ENCODE assay signal across 1 cellular context in the genomic region with DNA sequence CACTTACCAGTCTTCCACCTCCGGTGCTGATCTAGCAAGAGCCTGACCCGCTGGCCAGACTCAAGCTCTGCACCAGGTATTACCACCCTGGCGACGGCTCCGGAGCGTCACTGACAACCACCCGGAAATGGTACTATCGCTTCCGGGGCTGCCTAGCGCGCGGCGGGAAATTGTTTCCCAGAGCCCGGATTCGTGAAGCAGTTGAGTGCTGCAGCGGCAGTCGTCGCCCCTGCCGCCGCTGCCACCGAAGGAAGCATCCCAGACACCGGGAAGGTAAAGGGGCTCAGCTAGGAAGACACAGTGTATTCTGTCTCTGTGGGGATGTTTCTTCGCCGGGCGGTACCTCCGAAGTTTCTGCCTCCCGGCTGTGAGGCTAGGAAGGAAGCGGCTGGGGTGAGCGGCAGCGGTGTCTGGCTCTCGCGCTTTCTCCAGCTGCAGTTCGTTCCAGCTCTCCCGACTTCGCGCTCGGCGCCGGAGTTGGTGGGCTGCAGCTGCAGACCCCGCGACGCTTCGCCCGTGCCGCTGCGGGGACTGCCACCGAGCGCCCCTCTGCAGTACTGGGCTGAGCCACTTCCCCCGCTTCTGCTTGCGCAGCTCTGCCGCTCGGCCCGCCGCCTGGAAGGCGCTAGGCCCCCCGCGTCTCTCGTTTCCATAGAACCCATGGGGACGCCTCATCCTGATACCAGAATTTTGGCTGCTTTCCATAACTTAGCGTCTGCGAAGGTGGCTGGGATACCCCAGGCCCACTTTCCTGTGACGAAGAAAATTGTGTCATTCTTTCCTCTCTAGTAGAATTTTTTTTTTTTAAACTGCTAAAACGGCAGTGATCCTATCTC.
TF ChIP-seq lines count a peak whose summit lies in the region.

A gene with protein sequence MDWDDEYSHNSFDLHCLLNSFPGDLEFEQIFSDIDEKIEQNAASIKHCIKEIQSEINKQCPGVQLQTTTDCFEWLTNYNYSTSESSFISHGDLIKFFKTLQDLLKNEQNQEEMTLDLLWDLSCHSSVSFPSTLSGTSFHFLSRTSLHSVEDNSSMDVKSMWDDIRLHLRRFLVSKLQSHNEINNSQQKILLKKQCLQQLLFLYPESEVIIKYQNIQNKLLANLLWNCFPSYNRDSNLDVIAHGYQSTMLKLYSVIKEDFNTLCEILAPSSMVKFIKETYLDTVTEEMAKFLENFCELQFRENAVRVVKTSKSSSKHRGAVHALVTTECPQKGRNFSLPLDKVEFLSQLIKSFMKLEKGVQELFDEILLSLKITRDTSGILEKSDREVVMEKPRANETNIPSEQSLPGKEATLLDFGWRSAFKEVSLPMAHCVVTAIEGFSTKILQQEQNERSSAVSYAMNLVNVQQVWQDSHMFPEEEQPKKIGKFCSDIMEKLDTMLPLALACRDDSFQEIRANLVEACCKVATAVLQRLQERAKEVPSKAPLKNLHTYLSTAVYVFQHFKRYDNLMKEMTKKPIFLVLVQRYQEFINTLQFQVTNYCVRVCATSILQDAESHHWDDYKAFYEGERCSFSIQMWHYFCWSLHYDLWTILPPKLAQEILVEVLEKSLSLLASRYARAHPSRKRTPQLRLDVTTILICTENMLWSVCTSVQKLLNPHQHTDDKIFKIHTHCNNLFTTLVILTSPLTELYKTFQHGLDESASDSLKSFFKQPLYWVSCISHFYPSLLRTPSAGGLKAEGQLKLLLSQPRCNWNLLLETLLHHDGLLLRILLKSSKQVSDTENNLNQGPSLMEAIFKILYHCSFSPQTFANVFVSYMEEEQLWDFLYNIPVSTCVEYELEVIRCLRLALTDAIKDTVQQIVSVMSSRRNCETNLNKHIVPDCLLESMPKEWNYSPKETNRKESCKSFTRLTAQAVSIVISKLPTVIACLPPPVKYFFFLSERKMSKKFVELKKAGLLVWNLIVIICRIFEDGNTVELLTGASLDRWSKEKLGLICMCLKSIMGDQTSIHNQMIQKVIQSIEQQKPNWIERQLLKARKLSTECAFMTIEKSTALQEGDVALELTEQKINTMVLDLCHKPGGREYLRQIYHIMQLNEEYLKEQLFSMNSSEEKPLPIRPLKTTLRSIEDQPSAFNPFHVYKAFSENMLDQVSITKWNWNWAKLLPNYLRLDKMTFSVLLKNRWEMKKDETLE (N-terminal part only) (minus strand): TSS at position 112 of the 836 bp plus-strand sequence. CDS start 81,478 bp downstream, outside the sequence.
SLF1 (plus strand) TSS at position 177 of the 836 bp plus-strand sequence. CDS start 10,142 bp downstream, outside the sequence.

TF ChIP-seq in HepG2, 621 proteins besides CTCF, POLR2A, EP300 and RAD21 (continued from another document and continues in another):
- no peak for TF ChIP-seq ZFYVE20 (CRISPR knock-in tag; IDR thresholded peaks at IDR 0.05; ENCODE audit: borderline replicate concordance, low read depth)
- TF ChIP-seq THAP11 (CRISPR knock-in tag; IDR thresholded peaks at IDR 0.05) = peak; percentile 88
- no peak for TF ChIP-seq MAFF (IDR thresholded peaks at IDR 0.05; ENCODE audit: low read depth, low read length)
- TF ChIP-seq GLI4 (CRISPR knock-in tag; IDR thresholded peaks at IDR 0.05; ENCODE audit: borderline replicate concordance) = no peak; the same call in 1 of the 2 replicates
- TF ChIP-seq ERF (CRISPR knock-in tag; IDR thresholded peaks at IDR 0.05) = peak; percentile 35; the same call in 1 of the 2 replicates
- no peak for TF ChIP-seq NONO (IDR thresholded peaks at IDR 0.05)
- TF ChIP-seq NONO (CRISPR knock-in tag; conservative IDR thresholded peaks at IDR 0.05) = 0 out of 2 replicates have a peak, but pooled peaks have one; percentile 17
- TF ChIP-seq HDAC2 (CRISPR knock-in tag; IDR thresholded peaks at IDR 0.05) = peak; percentile 78
- TF ChIP-seq, protein P1, sequence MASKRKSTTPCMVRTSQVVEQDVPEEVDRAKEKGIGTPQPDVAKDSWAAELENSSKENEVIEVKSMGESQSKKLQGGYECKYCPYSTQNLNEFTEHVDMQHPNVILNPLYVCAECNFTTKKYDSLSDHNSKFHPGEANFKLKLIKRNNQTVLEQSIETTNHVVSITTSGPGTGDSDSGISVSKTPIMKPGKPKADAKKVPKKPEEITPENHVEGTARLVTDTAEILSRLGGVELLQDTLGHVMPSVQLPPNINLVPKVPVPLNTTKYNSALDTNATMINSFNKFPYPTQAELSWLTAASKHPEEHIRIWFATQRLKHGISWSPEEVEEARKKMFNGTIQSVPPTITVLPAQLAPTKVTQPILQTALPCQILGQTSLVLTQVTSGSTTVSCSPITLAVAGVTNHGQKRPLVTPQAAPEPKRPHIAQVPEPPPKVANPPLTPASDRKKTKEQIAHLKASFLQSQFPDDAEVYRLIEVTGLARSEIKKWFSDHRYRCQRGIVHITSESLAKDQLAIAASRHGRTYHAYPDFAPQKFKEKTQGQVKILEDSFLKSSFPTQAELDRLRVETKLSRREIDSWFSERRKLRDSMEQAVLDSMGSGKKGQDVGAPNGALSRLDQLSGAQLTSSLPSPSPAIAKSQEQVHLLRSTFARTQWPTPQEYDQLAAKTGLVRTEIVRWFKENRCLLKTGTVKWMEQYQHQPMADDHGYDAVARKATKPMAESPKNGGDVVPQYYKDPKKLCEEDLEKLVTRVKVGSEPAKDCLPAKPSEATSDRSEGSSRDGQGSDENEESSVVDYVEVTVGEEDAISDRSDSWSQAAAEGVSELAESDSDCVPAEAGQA (IDR thresholded peaks at IDR 0.05; ENCODE audit: low read depth) = peak; percentile 24; the same call in 1 of the 2 replicates
- TF ChIP-seq, protein P1 (CRISPR knock-in tag; IDR thresholded peaks at IDR 0.05; ENCODE audit: borderline replicate concordance) = no peak
- TF ChIP-seq ZNF678 (CRISPR knock-in tag; IDR thresholded peaks at IDR 0.05) = no peak
- no peak for TF ChIP-seq KLF12 (CRISPR knock-in tag; IDR thresholded peaks at IDR 0.05; ENCODE audit: borderline replicate concordance)
- no peak for TF ChIP-seq SETDB1 (CRISPR knock-in tag; IDR thresholded peaks at IDR 0.05; ENCODE audit: borderline replicate concordance)
- TF ChIP-seq SOX13 (IDR thresholded peaks at IDR 0.05) = no peak
- no peak for TF ChIP-seq SOX13 (CRISPR knock-in tag; conservative IDR thresholded peaks at IDR 0.05 in 1 of 2, IDR thresholded peaks at IDR 0.05 in 1 of 2)
- TF ChIP-seq, protein P2, sequence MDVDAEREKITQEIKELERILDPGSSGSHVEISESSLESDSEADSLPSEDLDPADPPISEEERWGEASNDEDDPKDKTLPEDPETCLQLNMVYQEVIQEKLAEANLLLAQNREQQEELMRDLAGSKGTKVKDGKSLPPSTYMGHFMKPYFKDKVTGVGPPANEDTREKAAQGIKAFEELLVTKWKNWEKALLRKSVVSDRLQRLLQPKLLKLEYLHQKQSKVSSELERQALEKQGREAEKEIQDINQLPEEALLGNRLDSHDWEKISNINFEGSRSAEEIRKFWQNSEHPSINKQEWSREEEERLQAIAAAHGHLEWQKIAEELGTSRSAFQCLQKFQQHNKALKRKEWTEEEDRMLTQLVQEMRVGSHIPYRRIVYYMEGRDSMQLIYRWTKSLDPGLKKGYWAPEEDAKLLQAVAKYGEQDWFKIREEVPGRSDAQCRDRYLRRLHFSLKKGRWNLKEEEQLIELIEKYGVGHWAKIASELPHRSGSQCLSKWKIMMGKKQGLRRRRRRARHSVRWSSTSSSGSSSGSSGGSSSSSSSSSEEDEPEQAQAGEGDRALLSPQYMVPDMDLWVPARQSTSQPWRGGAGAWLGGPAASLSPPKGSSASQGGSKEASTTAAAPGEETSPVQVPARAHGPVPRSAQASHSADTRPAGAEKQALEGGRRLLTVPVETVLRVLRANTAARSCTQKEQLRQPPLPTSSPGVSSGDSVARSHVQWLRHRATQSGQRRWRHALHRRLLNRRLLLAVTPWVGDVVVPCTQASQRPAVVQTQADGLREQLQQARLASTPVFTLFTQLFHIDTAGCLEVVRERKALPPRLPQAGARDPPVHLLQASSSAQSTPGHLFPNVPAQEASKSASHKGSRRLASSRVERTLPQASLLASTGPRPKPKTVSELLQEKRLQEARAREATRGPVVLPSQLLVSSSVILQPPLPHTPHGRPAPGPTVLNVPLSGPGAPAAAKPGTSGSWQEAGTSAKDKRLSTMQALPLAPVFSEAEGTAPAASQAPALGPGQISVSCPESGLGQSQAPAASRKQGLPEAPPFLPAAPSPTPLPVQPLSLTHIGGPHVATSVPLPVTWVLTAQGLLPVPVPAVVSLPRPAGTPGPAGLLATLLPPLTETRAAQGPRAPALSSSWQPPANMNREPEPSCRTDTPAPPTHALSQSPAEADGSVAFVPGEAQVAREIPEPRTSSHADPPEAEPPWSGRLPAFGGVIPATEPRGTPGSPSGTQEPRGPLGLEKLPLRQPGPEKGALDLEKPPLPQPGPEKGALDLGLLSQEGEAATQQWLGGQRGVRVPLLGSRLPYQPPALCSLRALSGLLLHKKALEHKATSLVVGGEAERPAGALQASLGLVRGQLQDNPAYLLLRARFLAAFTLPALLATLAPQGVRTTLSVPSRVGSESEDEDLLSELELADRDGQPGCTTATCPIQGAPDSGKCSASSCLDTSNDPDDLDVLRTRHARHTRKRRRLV (CRISPR knock-in tag; IDR thresholded peaks at IDR 0.05) = no peak
- no peak for TF ChIP-seq JUN (CRISPR knock-in tag; IDR thresholded peaks at IDR 0.05)
- TF ChIP-seq CHCHD3 (CRISPR knock-in tag; IDR thresholded peaks at IDR 0.05) = no peak
- TF ChIP-seq ZNF552 (CRISPR knock-in tag; IDR thresholded peaks at IDR 0.05; ENCODE audit: borderline replicate concordance) = no peak
- TF ChIP-seq MZF1 (CRISPR knock-in tag; IDR thresholded peaks at IDR 0.05; ENCODE audit: borderline replicate concordance) = no peak
- TF ChIP-seq, protein P3, sequence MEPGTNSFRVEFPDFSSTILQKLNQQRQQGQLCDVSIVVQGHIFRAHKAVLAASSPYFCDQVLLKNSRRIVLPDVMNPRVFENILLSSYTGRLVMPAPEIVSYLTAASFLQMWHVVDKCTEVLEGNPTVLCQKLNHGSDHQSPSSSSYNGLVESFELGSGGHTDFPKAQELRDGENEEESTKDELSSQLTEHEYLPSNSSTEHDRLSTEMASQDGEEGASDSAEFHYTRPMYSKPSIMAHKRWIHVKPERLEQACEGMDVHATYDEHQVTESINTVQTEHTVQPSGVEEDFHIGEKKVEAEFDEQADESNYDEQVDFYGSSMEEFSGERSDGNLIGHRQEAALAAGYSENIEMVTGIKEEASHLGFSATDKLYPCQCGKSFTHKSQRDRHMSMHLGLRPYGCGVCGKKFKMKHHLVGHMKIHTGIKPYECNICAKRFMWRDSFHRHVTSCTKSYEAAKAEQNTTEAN (CRISPR knock-in tag; conservative IDR thresholded peaks at IDR 0.05) = 0 out of 2 replicates have a peak, but pooled peaks have one; percentile 44
- TF ChIP-seq ZNF235 (CRISPR knock-in tag; IDR thresholded peaks at IDR 0.05; ENCODE audit: borderline replicate concordance) = no peak
- TF ChIP-seq ZBTB33 (CRISPR knock-in tag; IDR thresholded peaks at IDR 0.05) = no peak
- no peak for TF ChIP-seq ZSCAN12 (CRISPR knock-in tag; IDR thresholded peaks at IDR 0.05)
- TF ChIP-seq ZNF207 (IDR thresholded peaks at IDR 0.05; ENCODE audit: borderline replicate concordance) = no peak
- peak; percentile 85; the same call in 1 of the 2 replicates for TF ChIP-seq ZNF350 (CRISPR knock-in tag; IDR thresholded peaks at IDR 0.05; ENCODE audit: borderline replicate concordance, low read depth)
- no peak for TF ChIP-seq MTA1 (CRISPR knock-in tag; IDR thresholded peaks at IDR 0.05; ENCODE audit: borderline replicate concordance)
- no peak for TF ChIP-seq AKAP8 (CRISPR knock-in tag; IDR thresholded peaks at IDR 0.05)
- TF ChIP-seq, protein P4, sequence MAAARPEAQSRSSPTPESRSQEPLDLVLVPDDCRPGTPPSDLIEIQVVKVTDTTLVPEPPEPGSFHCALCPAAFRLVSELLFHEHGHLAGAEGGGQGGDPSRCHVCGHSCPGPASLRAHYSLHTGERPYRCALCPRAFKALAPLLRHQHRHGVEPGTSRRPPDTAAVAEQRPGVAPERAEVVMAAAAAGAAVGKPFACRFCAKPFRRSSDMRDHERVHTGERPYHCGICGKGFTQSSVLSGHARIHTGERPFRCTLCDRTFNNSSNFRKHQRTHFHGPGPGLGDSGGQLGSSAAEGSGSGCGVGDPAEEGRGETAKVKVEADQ (CRISPR knock-in tag; IDR thresholded peaks at IDR 0.05; ENCODE audit: borderline replicate concordance) = no peak
